Comparison of ENCODE assay signal across 8 cellular contexts in genomic region chr9:130054428-130054786, GRCh38. TPM values are rescaled to one million over a fixed set of nuclear protein-coding genes. Genes with fewer than 3 reads are reported as not detected.
DNase-seq lines count a peak whose midpoint lies in the region; ATAC-seq and TF ChIP-seq lines count a peak whose summit lies in the region.

No MANE protein-coding gene starts in this region.

- no peaks in the 10 kb centered on the region for H3K36me3 ChIP-seq in hepatocyte (replicated peaks; ENCODE audit: insufficient read depth, low read depth)
- peaks cover 0 to 21% (median 7%) of the 10 kb centered on the region in 6 donors for H3K36me3 ChIP-seq in spleen

- ATAC-seq in activated CD8-positive, alpha-beta T cell treated with anti-CD3 and anti-CD28 coated beads, Interleukin-2, amount 10 ng/mL, durations not matched to agents 7 days and 5 days: no peak
- ATAC-seq in GM19397 (IDR thresholded peaks at IDR 0.05; ENCODE audit: unreplicated experiment) (no peak), GM21367 (IDR thresholded peaks at IDR 0.05; ENCODE audit: unreplicated experiment) (no peak)

- peak overlapping the region; percentile 70 for H2AFZ ChIP-seq in hepatocyte

- H3K4me1 Mint-ChIP-seq in activated CD8-positive, alpha-beta T cell treated with anti-CD3 and anti-CD28 coated beads, Interleukin-2, amount 10 ng/mL, durations not matched to agents 7 days and 5 days (ENCODE audit: low read depth): peaks cover 46% of the 10 kb centered on the region

- H3K27me3 Mint-ChIP-seq in activated CD8-positive, alpha-beta T cell treated with anti-CD3 and anti-CD28 coated beads, Interleukin-2, amount 10 ng/mL, durations not matched to agents 7 days and 5 days (ENCODE audit: low read depth): no peaks in the 10 kb centered on the region

- H3K4me3 ChIP-seq in HFF-Myc (replicated peaks; ENCODE audit: low read depth, low read length): peak overlapping the region; percentile 71
- peak overlapping the region; percentile 91 for H3K4me3 ChIP-seq in hepatocyte
- H3K4me3 ChIP-seq in spleen: peak overlapping the region; percentile 76 to 98 (median 94)

- in situ Hi-C loops in GM13976 (cut with MboI; ENCODE audit: low sequenced_read_pairs, unreplicated experiment): no loop called here

- H3K4me1 ChIP-seq in hepatocyte (ENCODE audit: insufficient read depth): peaks cover 16% of the 10 kb centered on the region
- peaks cover 24 to 89% (median 40%) of the 10 kb centered on the region in 6 donors for H3K4me1 ChIP-seq in spleen

- H3K36me3 Mint-ChIP-seq in activated CD8-positive, alpha-beta T cell treated with anti-CD3 and anti-CD28 coated beads, Interleukin-2, amount 10 ng/mL, durations not matched to agents 7 days and 5 days (ENCODE audit: low read depth): peaks cover 16% of the 10 kb centered on the region

- H3K27ac ChIP-seq in hepatocyte (peak overlapping the region; percentile 95), spleen (peak overlapping the region; percentile 84 to 96 (median 90))

- DNase-seq in HFF-Myc (ENCODE audit: extremely low read depth, low read depth): no peak
- DNase-seq in activated CD8-positive, alpha-beta T cell treated with anti-CD3 and anti-CD28 coated beads, Interleukin-2, amount 10 ng/mL, durations not matched to agents 7 days and 5 days: no peak
- no peak for DNase-seq in hepatocyte (ENCODE audit: low spot score)
- DNase-seq in spleen: no peak
- DNase-seq in GM13976 (ENCODE audit: low spot score): no peak
- DNase-seq in activated CD4-positive, alpha-beta T cell treated with anti-CD3 and anti-CD28 coated beads, Interleukin-2, amount 50 U/mL, for 1 hour: no peak

- peaks cover 69% of the 10 kb centered on the region for H3K79me2 ChIP-seq in hepatocyte

- H3K9me3 ChIP-seq in hepatocyte (ENCODE audit: low read depth): no peaks in the 10 kb centered on the region
- no peaks in the 10 kb centered on the region for H3K9me3 ChIP-seq in spleen

- TF ChIP-seq CTCF in HFF-Myc (IDR thresholded peaks at IDR 0.05; ENCODE audit: low read depth, low read length, missing control alignments): no peak
- no peak for TF ChIP-seq CTCF in hepatocyte (IDR thresholded peaks at IDR 0.05; ENCODE audit: poor library complexity)
- no peak for TF ChIP-seq CTCF in spleen (IDR thresholded peaks at IDR 0.05 in 8 of 11, conservative IDR thresholded peaks at IDR 0.05 in 3 of 11)
- no peak for TF ChIP-seq CTCF in GM13976 (IDR thresholded peaks at IDR 0.05; ENCODE audit: borderline replicate concordance, control extremely low read depth, extremely low read depth, insufficient read depth, missing control alignments)

- H4K20me1 ChIP-seq in hepatocyte (ENCODE audit: insufficient read depth, poor library complexity, severe bottlenecking): peaks cover 16% of the 10 kb centered on the region

- CTCF ChIA-PET in activated CD8-positive, alpha-beta T cell treated with anti-CD3 and anti-CD28 coated beads, Interleukin-2, amount 10 ng/mL, durations not matched to agents 7 days and 5 days (lab: Charles Lee): interaction anchor here (0.8 to 1.7 kb wide), 3 partner anchors 10 to 121 kb away, joined by 3 to 7 read pairs (median 4); no protein-coding TSS in a partner anchor

- H3K4me2 ChIP-seq in hepatocyte: peak overlapping the region; percentile 85

- H3K9me2 ChIP-seq in hepatocyte (replicated peaks; ENCODE audit: insufficient read depth): no peaks in the 10 kb centered on the region

- peak overlapping the region; percentile 93 for H3K27ac Mint-ChIP-seq in activated CD8-positive, alpha-beta T cell treated with anti-CD3 and anti-CD28 coated beads, Interleukin-2, amount 10 ng/mL, durations not matched to agents 7 days and 5 days

- POLR2A ChIA-PET in activated CD8-positive, alpha-beta T cell treated with anti-CD3 and anti-CD28 coated beads, Interleukin-2, amount 10 ng/mL, durations not matched to agents 7 days and 5 days (lab: Charles Lee): interaction anchor here (1.9 to 2.5 kb wide), 4 partner anchors 10 to 168 kb away, joined by 9 to 24 read pairs (median 18); partner anchors contain the start of gene FNBP1

- no peak for TF ChIP-seq POLR2A in spleen (IDR thresholded peaks at IDR 0.05)

- WGBS in hepatocyte (ENCODE audit: low lambda C conversion rate, missing lambda C conversion rate): 9% methylated on average over 10 of the region's 10 CpGs
- WGBS in spleen, 5 donors: 7 to 13% (median 7%) methylated on average over 10 of the region's 10 CpGs

- H3K4me3 Mint-ChIP-seq in activated CD8-positive, alpha-beta T cell treated with anti-CD3 and anti-CD28 coated beads, Interleukin-2, amount 10 ng/mL, durations not matched to agents 7 days and 5 days: peak overlapping the region; percentile 93

- intact Hi-C loops in spleen (cut with DNase I; ENCODE audit: low total_unique reads): no loop called here

- H3K27me3 ChIP-seq in hepatocyte (no peaks in the 10 kb centered on the region), spleen (replicated peaks in 1 of 7) (no peaks in the 10 kb centered on the region)

- no peaks in the 10 kb centered on the region for H3K9me3 Mint-ChIP-seq in activated CD8-positive, alpha-beta T cell treated with anti-CD3 and anti-CD28 coated beads, Interleukin-2, amount 10 ng/mL, durations not matched to agents 7 days and 5 days (ENCODE audit: insufficient read depth)

RNA-seq across cellular contexts. Expression of gene GPR107, which starts 0.7 kb away (rescaled TPM):
- total RNA-seq in activated CD8-positive, alpha-beta T cell treated with anti-CD3 and anti-CD28 coated beads, Interleukin-2, amount 10 ng/mL, durations not matched to agents 7 days and 5 days: 10 to 100 TPM; 22.5 to 24.4 TPM
- total RNA-seq in hepatocyte (23.5 and 25.6 TPM in 2 replicates), spleen (10 to 100 TPM; 25.2 to 42.8 (median 30.5) TPM)
- polyA plus RNA-seq in hepatocyte (10.6 and 10.7 TPM in 2 replicates), spleen (1 to 10 TPM; 3.9 to 7.4 (median 4.3) TPM)

RNA-seq across cellular contexts. Expression of gene FNBP1, which starts 11.4 kb away (rescaled TPM):
- total RNA-seq in activated CD8-positive, alpha-beta T cell treated with anti-CD3 and anti-CD28 coated beads, Interleukin-2, amount 10 ng/mL, durations not matched to agents 7 days and 5 days: 100 to 1,000 TPM; 173 to 176 TPM
- 16.4 and 19.5 TPM in 2 replicates for total RNA-seq in hepatocyte
- polyA plus RNA-seq in hepatocyte: 21.0 and 24.6 TPM in 2 replicates
- total RNA-seq in spleen: 100 to 1,000 TPM; 132 to 156 (median 148) TPM
- 10 to 100 TPM; 40.6 to 55.6 (median 54.9) TPM for polyA plus RNA-seq in spleen
